Comparison of ENCODE assay signal across 1 cellular context in genomic region chr4:67735325-67735724, GRCh38.
A peak's percentile ranks its signal among the peaks of the same experiment; 100 is the strongest.
TF ChIP-seq lines count a peak whose summit lies in the region.

No MANE protein-coding gene starts in this region.

TF ChIP-seq in HEK293, 187 proteins besides CTCF, POLR2A, EP300 and RAD21 (continued from another document):
- TF ChIP-seq ATF2 (tag by site-specific recombination; IDR thresholded peaks at IDR 0.05; ENCODE audit: low read depth), result peak; percentile 10; the same call in 1 of the 2 replicates
- no peak for TF ChIP-seq ZBTB26 (tag by site-specific recombination; optimal IDR thresholded peaks at IDR 0.05)
